In genomic region chr19:43776285-43776684, GRCh38 we compare ENCODE assay signal across 1 cellular context.
TF ChIP-seq lines count a peak whose summit lies in the region.

No MANE protein-coding gene starts in this region.

TF ChIP-seq in GM12878, 131 proteins besides CTCF, POLR2A, EP300 and RAD21:
- TF ChIP-seq RB1 (IDR thresholded peaks at IDR 0.05; ENCODE audit: borderline replicate concordance) (no peak), HDGF (IDR thresholded peaks at IDR 0.05) (peak; percentile 70; the same call in 1 of the 2 replicates)
TF ChIP-seq in GM12878: peak in this region for 1.
